ENCODE assay signal across 9 cellular contexts in the genomic region with DNA sequence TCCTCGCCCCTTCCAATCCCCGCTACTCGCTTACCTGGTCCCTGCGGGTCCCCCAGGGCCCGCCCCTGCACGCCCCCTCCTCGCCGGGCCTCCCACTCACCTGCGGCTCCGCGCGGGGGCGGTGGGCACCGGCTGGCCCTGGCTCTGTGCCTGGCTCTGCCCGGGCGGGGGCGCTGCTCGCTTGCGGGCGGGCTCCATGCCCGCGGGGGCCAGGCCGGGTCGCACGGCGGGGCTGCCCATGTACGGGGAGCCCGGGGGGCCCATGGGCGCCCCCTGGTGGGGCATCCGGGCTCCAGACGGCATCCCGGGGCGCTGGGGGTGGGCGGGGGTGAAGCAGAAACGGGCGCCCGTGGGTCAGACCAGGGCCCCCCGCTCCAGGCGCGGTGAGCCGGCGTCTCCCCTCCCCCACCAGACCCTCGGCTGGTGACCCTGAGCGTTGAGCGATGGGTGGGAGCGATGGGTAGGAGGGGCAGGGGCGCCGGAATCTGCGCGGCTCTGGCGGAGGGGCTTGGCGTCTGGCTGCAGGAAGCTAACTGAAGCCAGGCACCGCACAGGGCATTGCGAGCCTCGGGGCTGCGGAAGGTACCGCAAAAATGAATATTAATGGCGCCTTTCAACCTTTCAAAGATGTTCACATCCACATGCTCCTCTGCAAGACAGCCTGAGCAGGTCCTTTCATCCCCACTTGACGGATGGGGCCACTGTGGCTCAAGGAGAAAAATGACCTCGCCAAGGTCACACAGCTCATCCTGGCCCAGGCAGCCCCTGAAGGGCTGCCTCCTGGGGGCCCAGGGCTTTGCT. TPM values are rescaled to one million over a fixed set of nuclear protein-coding genes. Genes with fewer than 3 reads are reported as not detected.
A peak's percentile ranks its signal among the peaks of the same experiment; 100 is the strongest.
DNase-seq lines count a peak whose midpoint lies in the region; FAIRE-seq and TF ChIP-seq lines count a peak whose summit lies in the region.
"Had no signal": no experiment of that assay in that cellular context is flagged by ENCODE, and none has a peak within 500 bp of the region (broad histone marks: within the 10 kb centered on the region; RNA-seq: fewer than 3 reads in every experiment).

No MANE protein-coding gene starts in this region.

- H3K27me3 Mint-ChIP-seq in activated naive CD4-positive, alpha-beta T cell treated with anti-CD3 and anti-CD28 coated beads for 36 hours (ENCODE audit: low read depth) = peaks cover 35% of the 10 kb centered on the region

- no peak for FAIRE-seq in RCC 7860 (lab: Jason Lieb, UNC)

- intact Hi-C loops in PC-9 (cut with micrococcal nuclease; ENCODE audit: unreplicated experiment) = no loop called here
- intact Hi-C loops in activated naive CD4-positive, alpha-beta T cell treated with anti-CD3 and anti-CD28 coated beads for 36 hours (cut with micrococcal nuclease) = loop anchor here (1.0 to 2.0 kb wide), 2 partner anchors 31 to 58 kb away; no protein-coding TSS in a partner anchor
- intact Hi-C loops in left ventricle myocardium inferior (cut with micrococcal nuclease) = no loop called here

- no TSS peak for BruUV-seq in PC-9 (replicated peaks; lab: Mats Ljungman, UMichigan)

- no peaks in the 10 kb centered on the region for H3K9me3 Mint-ChIP-seq in activated naive CD4-positive, alpha-beta T cell treated with anti-CD3 and anti-CD28 coated beads for 36 hours

- H3F3A ChIP-seq in PC-9 (ENCODE audit: insufficient read depth, low read depth) = peaks cover 16% of the 10 kb centered on the region

- CTCF ChIA-PET in AG04450 (lab: Charles Lee) = interaction anchor here (0.7 to 5.1 kb wide), 8 partner anchors 9 to 108 kb away, joined by 3 to 64 read pairs (median 6); a partner anchor contains a TSS
- CTCF ChIA-PET in PC-9 (lab: Charles Lee) = no interaction called here
- CTCF ChIA-PET in activated naive CD4-positive, alpha-beta T cell treated with anti-CD3 and anti-CD28 coated beads for 36 hours (lab: Charles Lee) = interaction anchor here (0.8 to 6.2 kb wide), 13 partner anchors 10 to 123 kb away, joined by 3 to 97 read pairs (median 4); a partner anchor contains a TSS

- no peaks in the 10 kb centered on the region for H3K36me3 ChIP-seq in PC-9 (ENCODE audit: low read depth)
- H3K36me3 ChIP-seq in left ventricle myocardium inferior = peaks cover 16% of the 10 kb centered on the region
- peaks cover 16% of the 10 kb centered on the region for H3K36me3 ChIP-seq in skeletal muscle satellite cell (ENCODE audit: insufficient read depth, low read length)

- 0 out of 2 replicates have a peak, but pooled peaks cover 3% of the 10 kb centered on the region for H4K20me1 ChIP-seq in PC-9 (ENCODE audit: insufficient read depth)

- no peaks in the 10 kb centered on the region for H3K9me2 ChIP-seq in PC-9 (ENCODE audit: insufficient read depth)

- no peak overlapping the region for H3K27ac Mint-ChIP-seq in activated naive CD4-positive, alpha-beta T cell treated with anti-CD3 and anti-CD28 coated beads for 36 hours

- peaks cover 47% of the 10 kb centered on the region for H3K4me1 Mint-ChIP-seq in activated naive CD4-positive, alpha-beta T cell treated with anti-CD3 and anti-CD28 coated beads for 36 hours (ENCODE audit: low read depth)

- H2AFZ ChIP-seq in PC-9 = no peak overlapping the region

- H3K4me1 ChIP-seq in PC-9 (replicated peaks; ENCODE audit: insufficient read depth) (no peaks in the 10 kb centered on the region; the same call in 1 of the 2 replicates), left ventricle myocardium inferior (peaks cover 86% of the 10 kb centered on the region), skeletal muscle satellite cell (ENCODE audit: control insufficient read depth, insufficient read depth, low read length) (peaks cover 49% of the 10 kb centered on the region)

- H3K79me2 ChIP-seq in PC-9 (ENCODE audit: low read depth) = no peaks in the 10 kb centered on the region

- POLR2A ChIA-PET in AG04450 (lab: Yijun Ruan, JAX) = interaction anchor here (1.0 kb wide), 1 partner anchor 18 kb away, joined by 6 read pairs; a partner anchor contains a TSS
- POLR2A ChIA-PET in PC-9 (lab: Charles Lee; ENCODE audit: unreplicated experiment) = no interaction called here

- TF ChIP-seq CTCF in AG04450 (IDR thresholded peaks at IDR 0.05; ENCODE audit: low read depth, low read length) (peak; percentile 44), PC-9 (conservative IDR thresholded peaks at IDR 0.05) (peak; percentile 47), left ventricle myocardium inferior (IDR thresholded peaks at IDR 0.05; ENCODE audit: borderline replicate concordance) (peak; percentile 71)

- DNase-seq in AG04450 (ENCODE audit: low read depth, low spot score) = no peak
- peak; percentile 80 for DNase-seq in GM19240 (ENCODE audit: insufficient read length, low spot score)
- no peak for DNase-seq in PC-9
- DNase-seq in activated naive CD4-positive, alpha-beta T cell treated with anti-CD3 and anti-CD28 coated beads for 36 hours = peak; percentile 55
- no peak for DNase-seq in left ventricle myocardium inferior
- DNase-seq in RCC 7860 (ENCODE audit: low spot score) = no peak
- DNase-seq in NCI-H146 treated with DMSO at 0.1 percent for 48 hours (lab: John Stamatoyannopoulos, UW; ENCODE audit: unreplicated experiment) = no peak

- H3K4me2 ChIP-seq in PC-9 = no peak overlapping the region
- peak overlapping the region; percentile 92 for H3K4me2 ChIP-seq in skeletal muscle satellite cell (ENCODE audit: low read length)

- H3K36me3 Mint-ChIP-seq in activated naive CD4-positive, alpha-beta T cell treated with anti-CD3 and anti-CD28 coated beads for 36 hours (ENCODE audit: low read depth) = no peaks in the 10 kb centered on the region

- no peaks in the 10 kb centered on the region for H3K9me3 ChIP-seq in AG04450 (ENCODE audit: control insufficient read depth, insufficient read depth, low read length)
- H3K9me3 ChIP-seq in PC-9 (ENCODE audit: insufficient read depth, low read depth) = no peaks in the 10 kb centered on the region
- no peaks in the 10 kb centered on the region for H3K9me3 ChIP-seq in left ventricle myocardium inferior (replicated peaks)
- H3K9me3 ChIP-seq in skeletal muscle satellite cell (replicated peaks; ENCODE audit: low read length) = no peaks in the 10 kb centered on the region

- H3K9ac ChIP-seq in skeletal muscle satellite cell (ENCODE audit: low read depth, low read length) = peak overlapping the region; percentile 27

- H3K4me3 Mint-ChIP-seq in activated naive CD4-positive, alpha-beta T cell treated with anti-CD3 and anti-CD28 coated beads for 36 hours = peak overlapping the region; percentile 13

- H3K4me3 ChIP-seq in AG04450 (ENCODE audit: low read depth, low read length) (peak overlapping the region; percentile 37), PC-9 (no peak overlapping the region), left ventricle myocardium inferior (peak overlapping the region; percentile 84), skeletal muscle satellite cell (ENCODE audit: low read length) (peak overlapping the region; percentile 87)
- H3K4me3 ChIP-seq: lung had no signal

- H3K27ac ChIP-seq in AG04450 (ENCODE audit: low read depth, low read length) = no peak overlapping the region
- no peak overlapping the region for H3K27ac ChIP-seq in PC-9
- H3K27ac ChIP-seq in left ventricle myocardium inferior (replicated peaks) = peak overlapping the region; percentile 99

- H3K27me3 ChIP-seq in AG04450 (ENCODE audit: control insufficient read depth, insufficient read depth, low read length) (no peaks in the 10 kb centered on the region), PC-9 (ENCODE audit: insufficient read depth, low read depth) (peaks cover 33% of the 10 kb centered on the region), left ventricle myocardium inferior (ENCODE audit: low read depth) (peaks cover 29% of the 10 kb centered on the region), skeletal muscle satellite cell (ENCODE audit: control insufficient read depth, insufficient read depth, low read length) (no peaks in the 10 kb centered on the region)

RNA-seq across cellular contexts. Expression of a gene that starts 2.9 kb away (rescaled TPM):
- polyA plus RNA-seq in AG04450 (2011; rRNA removed) = 39.2 and 47.7 TPM in 2 replicates
- polyA minus RNA-seq in AG04450 (2011; rRNA and poly(A)+ RNA removed) = 29.9 and 40.9 TPM in 2 replicates
- total RNA-seq in PC-9 (2021) = 4.6 and 5.7 TPM in 2 replicates
- 1 to 10 TPM; 4.5 to 5.8 TPM for total RNA-seq in activated naive CD4-positive, alpha-beta T cell treated with anti-CD3 and anti-CD28 coated beads for 36 hours
- total RNA-seq in left ventricle myocardium inferior = 104 TPM
- 19.5 and 28.6 TPM in 2 replicates for total RNA-seq in skeletal muscle satellite cell (2012; rRNA removed)

RNA-seq across cellular contexts. Expression of a gene that starts 13.3 kb away (rescaled TPM):
- polyA plus RNA-seq in AG04450 (2011; rRNA removed) = 32.9 and 42.2 TPM in 2 replicates
- polyA minus RNA-seq in AG04450 (2011; rRNA and poly(A)+ RNA removed) = 37.7 and 51.9 TPM in 2 replicates
- total RNA-seq in PC-9 (2021) (47.4 and 54.9 TPM in 2 replicates), left ventricle myocardium inferior (17.3 TPM)
- total RNA-seq in activated naive CD4-positive, alpha-beta T cell treated with anti-CD3 and anti-CD28 coated beads for 36 hours = 10 to 100 TPM; 21.0 TPM
- 64.9 and 65.4 TPM in 2 replicates for total RNA-seq in skeletal muscle satellite cell (2012; rRNA removed)

RNA-seq across cellular contexts. Expression of a gene that starts 18.6 kb away (rescaled TPM):
- polyA plus RNA-seq in AG04450 (2011; rRNA removed) = 31.0 and 39.0 TPM in 2 replicates
- 39.7 and 41.6 TPM in 2 replicates for polyA minus RNA-seq in AG04450 (2011; rRNA and poly(A)+ RNA removed)
- total RNA-seq in PC-9 (2021) (45.8 and 49.4 TPM in 2 replicates), left ventricle myocardium inferior (30.5 TPM)
- total RNA-seq in activated naive CD4-positive, alpha-beta T cell treated with anti-CD3 and anti-CD28 coated beads for 36 hours = 10 to 100 TPM; 33.9 to 35.5 TPM
- 81.7 and 89.0 TPM in 2 replicates for total RNA-seq in skeletal muscle satellite cell (2012; rRNA removed)

RNA-seq across cellular contexts. Expression of a gene that starts 35.3 kb away (rescaled TPM):
- not detected in 2 replicates for polyA plus RNA-seq in AG04450 (2011; rRNA removed)
- not detected in 2 replicates for polyA minus RNA-seq in AG04450 (2011; rRNA and poly(A)+ RNA removed)
- not detected in 2 replicates for total RNA-seq in PC-9 (2021)
- total RNA-seq in activated naive CD4-positive, alpha-beta T cell treated with anti-CD3 and anti-CD28 coated beads for 36 hours = not detected
- not detected for total RNA-seq in left ventricle myocardium inferior
- not detected in 2 replicates for total RNA-seq in skeletal muscle satellite cell (2012; rRNA removed)
- polyA plus RNA-seq: lung had no signal

RNA-seq across cellular contexts. Expression of a gene that starts 58.5 kb away (rescaled TPM):
- polyA plus RNA-seq in AG04450 (2011; rRNA removed) = not detected in 2 replicates
- not detected in 2 replicates for polyA minus RNA-seq in AG04450 (2011; rRNA and poly(A)+ RNA removed)
- not detected in 2 replicates for total RNA-seq in PC-9 (2021)
- not detected for total RNA-seq in activated naive CD4-positive, alpha-beta T cell treated with anti-CD3 and anti-CD28 coated beads for 36 hours
- 35.4 TPM for total RNA-seq in left ventricle myocardium inferior
- not detected in 2 replicates for total RNA-seq in skeletal muscle satellite cell (2012; rRNA removed)
- total RNA-seq: lung had no signal
- polyA plus RNA-seq: lung had no signal

Comparison
In these comparisons a context has a peak if more than half of its experiments do, and no peak if none do; other contexts are left out.
1. DNase-seq: peak in GM19240 (single experiment) and activated naive CD4-positive, alpha-beta T cell treated with anti-CD3 and anti-CD28 coated beads for 36 hours (single experiment); none in AG04450 (single experiment), PC-9 (0 of 2), left ventricle myocardium inferior (single experiment), RCC 7860 (single experiment) and NCI-H146 treated with DMSO at 0.1 percent for 48 hours (single experiment).
2. RNA of a gene that starts 2.9 kb away (total RNA-seq): 104 TPM in left ventricle myocardium inferior (single experiment); 4.5 to 5.8 TPM in activated naive CD4-positive, alpha-beta T cell treated with anti-CD3 and anti-CD28 coated beads for 36 hours and 4.6 to 5.7 TPM in PC-9; every median in the first group is over 10 times any median in the second.
3. Peak in every context shown above with its lines, with median percentiles within 50 percentile points of each other: CTCF ChIP-seq.